Comparison of ENCODE assay signal across 28 cellular contexts in genomic region chr1:168009322-168009721, GRCh38.
"Had no signal": no experiment of that assay in that cellular context is flagged by ENCODE, and none has a peak within 500 bp of the region (broad histone marks: within the 10 kb centered on the region; RNA-seq: fewer than 3 reads in every experiment).

No MANE protein-coding gene starts in this region.

- DNase-seq: activated CD4-positive, alpha-beta T cell treated with anti-CD3 and anti-CD28 coated beads for 4 hours; activated CD4-positive, CD25-positive, alpha-beta regulatory T cell; activated CD8-positive, alpha-beta memory T cell treated with anti-CD3 and anti-CD28 coated beads, Interleukin-2, amount 50 U/mL, for 48 hours; activated naive CD4-positive, alpha-beta T cell; amniotic stem cell; colonic mucosa; dorsolateral prefrontal cortex; esophagus squamous epithelium; gastrocnemius medialis; hippocampal formation; left ventricle myocardium superior; mammary epithelial cell; ovary; spleen; stimulated activated CD4-positive, alpha-beta T cell treated with anti-CD3 and anti-CD28 coated beads, Interleukin-4, amount 100 ng/mL, for 1 hour; stimulated activated naive CD4-positive, alpha-beta T cell treated with Interleukin-2 at 50 U/mL for 16 hours; substantia nigra; T-helper 9 cell; thyroid gland; upper lobe of right lung had no signal

- H3K4me1 ChIP-seq: breast epithelium, colonic mucosa, esophagus squamous epithelium, gastrocnemius medialis, prostate gland, spleen, thyroid gland, upper lobe of right lung had no signal

- H3K27ac Mint-ChIP-seq: activated naive CD8-positive, alpha-beta T cell; mesothelial cell of epicardium; natural killer cell treated with Interleukin-12 subunit alpha and Interleukin-12 subunit beta and Interleukin-15 and Interleukin-18, amount 100 ng/mL, for 72 hours had no signal

- H3K4me3 ChIP-seq: breast epithelium, colonic mucosa, dorsolateral prefrontal cortex, esophagus squamous epithelium, gastrocnemius medialis, ovary, prostate gland, spleen, thyroid gland, upper lobe of right lung had no signal

- H3K4me3 Mint-ChIP-seq: activated naive CD8-positive, alpha-beta T cell; central memory CD8-positive, alpha-beta T cell; mesothelial cell of epicardium; natural killer cell treated with Interleukin-12 subunit alpha and Interleukin-12 subunit beta and Interleukin-15 and Interleukin-18, amount 100 ng/mL, for 72 hours had no signal

- H3K27me3 Mint-ChIP-seq: activated naive CD8-positive, alpha-beta T cell; central memory CD8-positive, alpha-beta T cell; natural killer cell treated with Interleukin-12 subunit alpha and Interleukin-12 subunit beta and Interleukin-15 and Interleukin-18, amount 100 ng/mL, for 72 hours had no signal

- H3K27ac ChIP-seq: breast epithelium, colonic mucosa, dorsolateral prefrontal cortex, esophagus squamous epithelium, gastrocnemius medialis, neutrophil, ovary, prostate gland, spleen, thyroid gland, upper lobe of right lung had no signal

- H3K36me3 ChIP-seq: breast epithelium, colonic mucosa, ovary, prostate gland had no signal

- ATAC-seq: gastrocnemius medialis; left ventricle myocardium superior; natural killer cell treated with Interleukin-12 subunit alpha and Interleukin-12 subunit beta and Interleukin-15 and Interleukin-18, amount 100 ng/mL, for 72 hours; SK-N-SH treated with all-trans-retinoic acid at 6 μM for 48 hours; upper lobe of right lung had no signal

- H3K9me3 ChIP-seq: breast epithelium, colonic mucosa, esophagus squamous epithelium, gastrocnemius medialis, neutrophil, ovary, prostate gland, spleen, thyroid gland, upper lobe of right lung had no signal

- H3K27me3 ChIP-seq: breast epithelium, colonic mucosa, dorsolateral prefrontal cortex, esophagus squamous epithelium, gastrocnemius medialis, neutrophil, ovary, spleen, thyroid gland, upper lobe of right lung had no signal

- H3K9me3 Mint-ChIP-seq: central memory CD8-positive, alpha-beta T cell; mesothelial cell of epicardium; natural killer cell treated with Interleukin-12 subunit alpha and Interleukin-12 subunit beta and Interleukin-15 and Interleukin-18, amount 100 ng/mL, for 72 hours had no signal

- H3K4me1 Mint-ChIP-seq: mesothelial cell of epicardium had no signal
